ENCODE assay signal across 8 cellular contexts in genomic region chr19:4246767-4247593, GRCh38. TPM values are rescaled to one million over a fixed set of nuclear protein-coding genes. Genes with fewer than 3 reads are reported as not detected.
DNase-seq lines count a peak whose midpoint lies in the region; ATAC-seq and TF ChIP-seq lines count a peak whose summit lies in the region.

Gene YJU2 (plus strand): TSS chr19:4247080. CDS start chr19:4247147, 67 bp downstream.

- TF ChIP-seq POLR2A in testis (IDR thresholded peaks at IDR 0.05): no peak

- H3K36me3 ChIP-seq in testis (ENCODE audit: low read depth, missing control alignments): no peaks in the 10 kb centered on the region

- H3K27ac Mint-ChIP-seq in activated naive CD4-positive, alpha-beta T cell treated with anti-CD3 and anti-CD28 coated beads, Interleukin-2, amount 50 U/mL, for 72 hours: peak within 1 kb of the TSS; percentile 98 to 99

- H3K4me3 ChIP-seq in GM12864 (ENCODE audit: low read depth, low read length) (peak within 1 kb of the TSS; percentile 69), testis (peak within 1 kb of the TSS; percentile 73 to 87)

- peaks cover 22 to 28% of the 10 kb centered on the region in 2 donors for H3K36me3 Mint-ChIP-seq in activated naive CD4-positive, alpha-beta T cell treated with anti-CD3 and anti-CD28 coated beads, Interleukin-2, amount 50 U/mL, for 72 hours

- ATAC-seq in HG02623 (IDR thresholded peaks at IDR 0.05; ENCODE audit: unreplicated experiment) (peak; percentile 76), omental fat pad (ENCODE audit: low FRiP score) (peak; percentile 99)
- ATAC-seq in activated naive CD4-positive, alpha-beta T cell treated with anti-CD3 and anti-CD28 coated beads, Interleukin-2, amount 50 U/mL, for 72 hours: peak; percentile 94 to 97

- intact Hi-C loops in testis (cut with DNase I; ENCODE audit: low total_unique reads): no loop called here

- peak; percentile 54 for TF ChIP-seq CTCF in GM12864 (IDR thresholded peaks at IDR 0.05; ENCODE audit: low read depth, low read length, missing control alignments)
- no peak for TF ChIP-seq CTCF in omental fat pad (IDR thresholded peaks at IDR 0.05)
- peak; percentile 28 to 66 (median 55) for TF ChIP-seq CTCF in testis (IDR thresholded peaks at IDR 0.05)

- peak within 1 kb of the TSS; percentile 93 to 97 for H3K27ac ChIP-seq in testis

- H3K9me3 ChIP-seq in testis: no peaks in the 10 kb centered on the region

- peaks cover 1 to 2% of the 10 kb centered on the region in 2 donors for H3K9me3 Mint-ChIP-seq in activated naive CD4-positive, alpha-beta T cell treated with anti-CD3 and anti-CD28 coated beads, Interleukin-2, amount 50 U/mL, for 72 hours

- 0% methylated on average over 36 to 45 of the region's 45 CpGs for WGBS in testis, 2 donors

- peak; percentile 98 for DNase-seq in GM12864 (ENCODE audit: low read depth)
- peak; percentile 99 for DNase-seq in NCI-H1092 treated with DMSO at 0.1 percent for 48 hours (lab: John Stamatoyannopoulos, UW)
- DNase-seq in SKM-1 (lab: John Stamatoyannopoulos, UW; ENCODE audit: unreplicated experiment): peak; percentile 98
- peak; percentile 97 to 99 for DNase-seq in activated naive CD4-positive, alpha-beta T cell treated with anti-CD3 and anti-CD28 coated beads, Interleukin-2, amount 50 U/mL, for 72 hours (ENCODE audit: low spot score in 2 of 2)
- DNase-seq in glomerular visceral epithelial cell (ENCODE audit: extremely low spot score): peak; percentile 100
- DNase-seq in omental fat pad (ENCODE audit: low spot score): peak; percentile 99
- peak; percentile 99 for DNase-seq in testis

- peaks cover 9% of the 10 kb centered on the region for H3K4me1 ChIP-seq in testis

- no peaks in the 10 kb centered on the region for H3K27me3 ChIP-seq in testis

RNA-seq across cellular contexts. Expression of gene YJU2, which starts in this region (rescaled TPM):
- 10 to 100 TPM; 22.7 to 28.0 TPM for total RNA-seq in activated naive CD4-positive, alpha-beta T cell treated with anti-CD3 and anti-CD28 coated beads, Interleukin-2, amount 50 U/mL, for 72 hours
- total RNA-seq in omental fat pad (10 to 100 TPM; 13.2 to 23.7 (median 16.8) TPM), testis (10 to 100 TPM; 26.1 to 36.6 TPM)
- polyA plus RNA-seq in testis (ENCODE audit: insufficient read depth, low read depth, low replicate concordance): 31.1 TPM

Comparison
In these comparisons a context has a peak if more than half of its experiments do, and no peak if none do; other contexts are left out.
1. Peak in every context shown above with its lines: DNase-seq, ATAC-seq, H3K4me3 ChIP-seq and H3K27ac ChIP-seq.
2. CTCF ChIP-seq: peak in GM12864 (single experiment) and testis (3 of 3); none in omental fat pad (0 of 3).